Comparison of ENCODE assay signal across 8 cellular contexts in genomic region chr19:38361633-38362075, GRCh38. TPM values are rescaled to one million over a fixed set of nuclear protein-coding genes. Genes with fewer than 3 reads are reported as not detected.
DNase-seq lines count a peak whose midpoint lies in the region; ATAC-seq and TF ChIP-seq lines count a peak whose summit lies in the region.

No MANE protein-coding gene starts in this region.

- peak overlapping the region; percentile 87 for H3K4me3 Mint-ChIP-seq in T-helper 1 cell treated with Interleukin-12 subunit alpha and Interleukin-12 subunit beta and Interleukin-4 antibody, amounts not matched to agents 30 μg/mL and 1 μg/mL, for 36 hours

- H3K36me3 Mint-ChIP-seq in T-helper 1 cell treated with Interleukin-12 subunit alpha and Interleukin-12 subunit beta and Interleukin-4 antibody, amounts not matched to agents 30 μg/mL and 1 μg/mL, for 36 hours (ENCODE audit: low read depth), result no peaks in the 10 kb centered on the region

- H3K4me1 ChIP-seq in A673 (ENCODE audit: insufficient read depth, low read length, poor library complexity, severe bottlenecking), result no peaks in the 10 kb centered on the region
- H3K4me1 ChIP-seq in right cardiac atrium (ENCODE audit: control insufficient read depth, insufficient read depth, low read length), result no peaks in the 10 kb centered on the region
- H3K4me1 ChIP-seq in psoas muscle, result peaks cover 12% of the 10 kb centered on the region
- no peaks in the 10 kb centered on the region for H3K4me1 ChIP-seq in uterus

- BruUV-seq in A673 (replicated peaks; lab: Mats Ljungman, UMichigan), result no TSS peak

- H3K27ac ChIP-seq in A673 (ENCODE audit: low read depth, low read length, poor library complexity, severe bottlenecking) (no peak overlapping the region), right cardiac atrium (ENCODE audit: low read length) (no peak overlapping the region), psoas muscle (no peak overlapping the region), uterus (no peak overlapping the region)

- under 1% methylated on average over 37 of the region's 37 CpGs for WGBS in right cardiac atrium
- WGBS in psoas muscle, 3 donors, result 0 to 1% (median 0%) methylated on average over 30 to 37 of the region's 37 CpGs

- DNase-seq in A673 (ENCODE audit: low spot score) (peak; percentile 89), NB4 (ENCODE audit: low read depth) (peak; percentile 51), amygdala (lab: John Stamatoyannopoulos, UW) (peak in 47 of 56 donors; percentile 7 to 78 (median 33)), right cardiac atrium (peak; percentile 83 to 91 (median 91)), psoas muscle (peak; percentile 68 to 79), uterus (peak; percentile 49 to 57)

- peaks cover 14% of the 10 kb centered on the region for H3K4me1 Mint-ChIP-seq in T-helper 1 cell treated with Interleukin-12 subunit alpha and Interleukin-12 subunit beta and Interleukin-4 antibody, amounts not matched to agents 30 μg/mL and 1 μg/mL, for 36 hours (ENCODE audit: low read depth)

- H3K4me3 ChIP-seq in A673 (ENCODE audit: low read depth, low read length, poor library complexity, severe bottlenecking) (peak overlapping the region; percentile 50), NB4 (ENCODE audit: low read depth, low read length) (no peak overlapping the region), right cardiac atrium (ENCODE audit: low read length) (peak overlapping the region; percentile 51), psoas muscle (peak overlapping the region; percentile 75), uterus (peak overlapping the region; percentile 36)

- ATAC-seq in GM18867 (IDR thresholded peaks at IDR 0.05; ENCODE audit: unreplicated experiment) (peak; percentile 52), right cardiac atrium (peak; percentile 91 to 94), psoas muscle (peak; percentile 70 to 89 (median 80))

- H3K36me3 ChIP-seq in A673 (ENCODE audit: insufficient read depth, low read length, poor library complexity, severe bottlenecking), result no peaks in the 10 kb centered on the region
- no peaks in the 10 kb centered on the region for H3K36me3 ChIP-seq in psoas muscle (ENCODE audit: insufficient read depth in 1 of 2, low read depth in 1 of 2)
- no peaks in the 10 kb centered on the region for H3K36me3 ChIP-seq in uterus

- H3K27me3 ChIP-seq in A673 (replicated peaks; ENCODE audit: insufficient read depth, low read depth, low read length, poor library complexity) (peaks cover 37% of the 10 kb centered on the region), right cardiac atrium (ENCODE audit: control insufficient read depth, insufficient read depth) (no peaks in the 10 kb centered on the region), psoas muscle (ENCODE audit: insufficient read depth in 3 of 3, low read length in 2 of 3) (peaks cover 0 to 31% (median 12%) of the 10 kb centered on the region in 3 donors), uterus (no peaks in the 10 kb centered on the region)

- H3K9me3 ChIP-seq in A673 (ENCODE audit: low read depth, low read length, poor library complexity, severe bottlenecking) (no peaks in the 10 kb centered on the region), right cardiac atrium (ENCODE audit: control insufficient read depth, low read length) (no peaks in the 10 kb centered on the region), psoas muscle (no peaks in the 10 kb centered on the region), uterus (no peaks in the 10 kb centered on the region)

- CTCF ChIA-PET in A673 (lab: Charles Lee), result interaction anchor here (0.6 to 0.7 kb wide), 2 partner anchors 22 to 358 kb away, joined by 3 to 5 read pairs; no protein-coding TSS in a partner anchor

- TF ChIP-seq CTCF in A673 (conservative IDR thresholded peaks at IDR 0.05; ENCODE audit: low read depth, low read length) (no peak; the same call in 1 of the 2 replicates), NB4 (IDR thresholded peaks at IDR 0.05; ENCODE audit: low read depth, low read length) (no peak), psoas muscle (IDR thresholded peaks at IDR 0.05) (peak; percentile 8), uterus (IDR thresholded peaks at IDR 0.05) (peak in 1 of 4 experiments; percentile 23)

- intact Hi-C loops in A673 (cut with micrococcal nuclease; ENCODE audit: unreplicated experiment), result no loop called here
- intact Hi-C loops in right cardiac atrium (cut with DNase I), result no loop called here
- intact Hi-C loops in psoas muscle (cut with DNase I), result no loop called here
- intact Hi-C loops in uterus (cut with DNase I; ENCODE audit: low total_unique reads), result no loop called here

- H3K27ac Mint-ChIP-seq in T-helper 1 cell treated with Interleukin-12 subunit alpha and Interleukin-12 subunit beta and Interleukin-4 antibody, amounts not matched to agents 30 μg/mL and 1 μg/mL, for 36 hours, result no peak overlapping the region

- peaks cover 22% of the 10 kb centered on the region for H3K27me3 Mint-ChIP-seq in T-helper 1 cell treated with Interleukin-12 subunit alpha and Interleukin-12 subunit beta and Interleukin-4 antibody, amounts not matched to agents 30 μg/mL and 1 μg/mL, for 36 hours (ENCODE audit: low read depth)

- POLR2A ChIA-PET in A673 (lab: Charles Lee; ENCODE audit: low non-redundant PET), result no interaction called here

- H3K9me3 Mint-ChIP-seq in T-helper 1 cell treated with Interleukin-12 subunit alpha and Interleukin-12 subunit beta and Interleukin-4 antibody, amounts not matched to agents 30 μg/mL and 1 μg/mL, for 36 hours, result no peaks in the 10 kb centered on the region

- TF ChIP-seq POLR2A in NB4 (IDR thresholded peaks at IDR 0.05; ENCODE audit: extremely low read depth, insufficient read length) (no peak), uterus (IDR thresholded peaks at IDR 0.05) (no peak)

RNA-seq across cellular contexts. Expression of gene PSMD8, which starts 12.7 kb away (rescaled TPM):
- total RNA-seq in A673 (2021) (303 and 321 TPM in 2 replicates), right cardiac atrium (100 to 1,000 TPM; 223 to 311 (median 259) TPM), psoas muscle (100 to 1,000 TPM; 348 to 889 (median 587) TPM), uterus (100 to 1,000 TPM in 3 of 4 donors, 10 to 100 TPM in 1; 67.4 to 156 (median 128) TPM)
- polyA plus RNA-seq in right cardiac atrium (255 TPM), psoas muscle (1,000 to 10,000 TPM in 1 of 3 donors, 100 to 1,000 TPM in 2; 719 to 1,414 (median 791) TPM)

RNA-seq across cellular contexts. Expression of gene CATSPERG, which starts 26.0 kb away (rescaled TPM):
- total RNA-seq in A673 (2021) (1.2 and 1.3 TPM in 2 replicates), right cardiac atrium (1 to 10 TPM; 1.2 to 2.0 (median 1.6) TPM), psoas muscle (1 to 10 TPM in 3 of 4 donors, under 1 TPM in 1; 0.81 to 2.1 (median 1.6) TPM), uterus (10 to 100 TPM in 3 of 4 donors, not detected in 1; 10.6 to 95.3 (median 19.3) TPM)
- polyA plus RNA-seq in right cardiac atrium (1.4 TPM), psoas muscle (1 to 10 TPM in 2 of 3 donors, under 1 TPM in 1; 0.75 to 2.6 (median 1.5) TPM)

RNA-seq across cellular contexts. Expression of gene GGN, which starts 26.2 kb away (rescaled TPM):
- 0.83 and 1.3 TPM in 2 replicates for total RNA-seq in A673 (2021)
- total RNA-seq in right cardiac atrium, result 1 to 10 TPM in 1 of 4 donors, under 1 TPM in 3; 0.09 to 1.3 (median 0.63) TPM
- polyA plus RNA-seq in right cardiac atrium, result 0.11 TPM
- under 1 TPM in 2 of 4 donors, not detected in 2; 0.18 to 0.34 TPM for total RNA-seq in psoas muscle
- under 1 TPM in 2 of 3 donors, not detected in 1; 0.04 to 0.21 TPM for polyA plus RNA-seq in psoas muscle
- total RNA-seq in uterus, result under 1 TPM in 1 of 4 donors, not detected in 3; 0.82 TPM

RNA-seq across cellular contexts. Expression of gene SPRED3, which starts 26.8 kb away (rescaled TPM):
- total RNA-seq in A673 (2021) (6.2 and 6.8 TPM in 2 replicates), right cardiac atrium (1 to 10 TPM in 1 of 4 donors, under 1 TPM in 3; 0.26 to 2.3 (median 0.63) TPM), psoas muscle (1 to 10 TPM in 3 of 4 donors, under 1 TPM in 1; 0.69 to 2.1 (median 1.5) TPM), uterus (1 to 10 TPM in 1 of 4 donors, under 1 TPM in 1, not detected in 2; 0.88 to 5.7 TPM)
- polyA plus RNA-seq in right cardiac atrium (0.27 TPM), psoas muscle (1 to 10 TPM in 1 of 3 donors, under 1 TPM in 2; 0.01 to 1.0 (median 0.10) TPM)

RNA-seq across cellular contexts. Expression of gene FAM98C, which starts 41.2 kb away (rescaled TPM):
- total RNA-seq in A673 (2021) (11.8 and 12.1 TPM in 2 replicates), right cardiac atrium (10 to 100 TPM; 10.4 to 16.7 (median 13.6) TPM), psoas muscle (1 to 10 TPM; 1.1 to 4.5 (median 1.4) TPM), uterus (10 to 100 TPM in 2 of 4 donors, 1 to 10 TPM in 2; 2.1 to 21.1 (median 11.7) TPM)
- polyA plus RNA-seq in right cardiac atrium (10.3 TPM), psoas muscle (1 to 10 TPM; 1.4 to 6.6 (median 1.8) TPM)

Comparison
In these comparisons a context has a peak if more than half of its experiments do, and no peak if none do; other contexts are left out.
1. DNase-seq: peak in every context shown above with its lines; median percentile 91 in right cardiac atrium; 89 in A673; 74 in psoas muscle; 53 in uterus; 51 in NB4; 33 in amygdala.